9 cellular contexts compared by ENCODE assay signal in genomic region chr19:17089238-17089637, GRCh38. TPM values are rescaled to one million over a fixed set of nuclear protein-coding genes. Genes with fewer than 3 reads are reported as not detected.
DNase-seq lines count a peak whose midpoint lies in the region; ATAC-seq and TF ChIP-seq lines count a peak whose summit lies in the region.
"Had no signal": no experiment of that assay in that cellular context is flagged by ENCODE, and none has a peak within 500 bp of the region (broad histone marks: within the 10 kb centered on the region; RNA-seq: fewer than 3 reads in every experiment).

No MANE protein-coding gene starts in this region.

- H3K27me3 ChIP-seq in spleen (replicated peaks in 1 of 7) (no peaks in the 10 kb centered on the region), HAP-1 (ENCODE audit: low read depth) (no peaks in the 10 kb centered on the region)

- no peak for ATAC-seq in activated T-helper 17 cell treated with anti-CD3 and anti-CD28 coated beads, Interleukin-2, amount 50 U/mL, for 72 hours (replicated peaks)
- ATAC-seq in GM21526 (IDR thresholded peaks at IDR 0.05; ENCODE audit: low FRiP score, unreplicated experiment), result no peak

- H3K36me3 ChIP-seq in spleen (peaks cover 0 to 57% (median 15%) of the 10 kb centered on the region in 6 donors), HAP-1 (replicated peaks) (no peaks in the 10 kb centered on the region)

- H3K9me3 ChIP-seq in spleen, result no peaks in the 10 kb centered on the region
- no peaks in the 10 kb centered on the region for H3K9me3 ChIP-seq in HAP-1

- 70 to 79% (median 74%) methylated on average over 13 of the region's 13 CpGs for WGBS in spleen, 5 donors

- peak; percentile 63 for DNase-seq in Daoy (ENCODE audit: low read depth)
- peak; percentile 63 to 82 for DNase-seq in foreskin fibroblast
- DNase-seq in spleen, result no peak
- no peak for DNase-seq in medulla oblongata (ENCODE audit: extremely low spot score)
- DNase-seq in HAP-1 (ENCODE audit: low spot score in 2 of 2), result no peak
- no peak for DNase-seq in activated CD4-positive, alpha-beta T cell treated with anti-CD3 and anti-CD28 coated beads for 4 hours
- DNase-seq: activated T-cell treated with anti-CD3 and anti-CD28 coated beads for 4 hours had no signal

- peak overlapping the region; percentile 72 to 91 (median 86) for H3K27ac ChIP-seq in spleen

- TF ChIP-seq POLR2A in spleen (IDR thresholded peaks at IDR 0.05), result no peak

- peaks cover 38 to 100% (median 73%) of the 10 kb centered on the region in 6 donors for H3K4me1 ChIP-seq in spleen
- H3K4me1 ChIP-seq in HAP-1, result no peaks in the 10 kb centered on the region

- intact Hi-C loops in spleen (cut with DNase I; ENCODE audit: low total_unique reads), result no loop called here

- H3K4me1 Mint-ChIP-seq in activated T-helper 17 cell treated with anti-CD3 and anti-CD28 coated beads, Interleukin-2, amount 50 U/mL, for 72 hours, result peaks cover 26% of the 10 kb centered on the region

- peak overlapping the region; percentile 76 for H3K27ac Mint-ChIP-seq in activated T-helper 17 cell treated with anti-CD3 and anti-CD28 coated beads, Interleukin-2, amount 50 U/mL, for 72 hours

- TF ChIP-seq CTCF in foreskin fibroblast (IDR thresholded peaks at IDR 0.05; ENCODE audit: low read depth, low read length) (no peak), spleen (IDR thresholded peaks at IDR 0.05 in 8 of 11, conservative IDR thresholded peaks at IDR 0.05 in 3 of 11) (no peak)

- peak overlapping the region; percentile 61 for H3K4me3 Mint-ChIP-seq in activated T-helper 17 cell treated with anti-CD3 and anti-CD28 coated beads, Interleukin-2, amount 50 U/mL, for 72 hours

- peaks cover 46% of the 10 kb centered on the region for H3K36me3 Mint-ChIP-seq in activated T-helper 17 cell treated with anti-CD3 and anti-CD28 coated beads, Interleukin-2, amount 50 U/mL, for 72 hours (ENCODE audit: low read depth)

- in situ Hi-C loops in HAP-1 (cut with MboI; ENCODE audit: low sequenced_read_pairs), result no loop called here

- no peaks in the 10 kb centered on the region for H3K9me3 Mint-ChIP-seq in activated T-helper 17 cell treated with anti-CD3 and anti-CD28 coated beads, Interleukin-2, amount 50 U/mL, for 72 hours

- H3K27me3 Mint-ChIP-seq in activated T-helper 17 cell treated with anti-CD3 and anti-CD28 coated beads, Interleukin-2, amount 50 U/mL, for 72 hours, result no peaks in the 10 kb centered on the region

- H3K4me3 ChIP-seq in foreskin fibroblast (ENCODE audit: low read depth in 1 of 2, low read length in 2 of 2) (peak overlapping the region in 1 of 2 donors; percentile 13), spleen (no peak overlapping the region), HAP-1 (no peak overlapping the region)

RNA-seq across cellular contexts. Expression of gene MYO9B, which starts 13.7 kb away (rescaled TPM):
- 25.0 and 27.5 TPM in 2 replicates for total RNA-seq in Daoy (2014; rRNA removed; shearing (Covaris generic))
- 100 to 1,000 TPM; 149 to 152 TPM for total RNA-seq in activated T-helper 17 cell treated with anti-CD3 and anti-CD28 coated beads, Interleukin-2, amount 50 U/mL, for 72 hours
- total RNA-seq in spleen, result 100 to 1,000 TPM; 232 to 329 (median 281) TPM
- polyA plus RNA-seq in spleen, result 100 to 1,000 TPM in 2 of 3 donors, 10 to 100 TPM in 1; 70.5 to 192 (median 190) TPM

RNA-seq across cellular contexts. Expression of gene HAUS8, which starts 14.0 kb away (rescaled TPM):
- total RNA-seq in Daoy (2014; rRNA removed; shearing (Covaris generic)), result 11.5 and 17.5 TPM in 2 replicates
- 10 to 100 TPM; 26.0 to 35.2 TPM for total RNA-seq in activated T-helper 17 cell treated with anti-CD3 and anti-CD28 coated beads, Interleukin-2, amount 50 U/mL, for 72 hours
- total RNA-seq in spleen, result 10 to 100 TPM in 5 of 7 donors, 1 to 10 TPM in 2; 7.7 to 15.3 (median 13.2) TPM
- 10 to 100 TPM; 20.5 to 24.5 (median 22.6) TPM for polyA plus RNA-seq in spleen

Comparison
In these comparisons a context has a peak if more than half of its experiments do, and no peak if none do; other contexts are left out.
1. DNase-seq: peak in Daoy (single experiment) and foreskin fibroblast (2 of 2); none in spleen (single experiment), medulla oblongata (single experiment), HAP-1 (0 of 2) and activated CD4-positive, alpha-beta T cell treated with anti-CD3 and anti-CD28 coated beads for 4 hours (0 of 2).